Comparison of ENCODE assay signal across 8 cellular contexts in the genomic region with DNA sequence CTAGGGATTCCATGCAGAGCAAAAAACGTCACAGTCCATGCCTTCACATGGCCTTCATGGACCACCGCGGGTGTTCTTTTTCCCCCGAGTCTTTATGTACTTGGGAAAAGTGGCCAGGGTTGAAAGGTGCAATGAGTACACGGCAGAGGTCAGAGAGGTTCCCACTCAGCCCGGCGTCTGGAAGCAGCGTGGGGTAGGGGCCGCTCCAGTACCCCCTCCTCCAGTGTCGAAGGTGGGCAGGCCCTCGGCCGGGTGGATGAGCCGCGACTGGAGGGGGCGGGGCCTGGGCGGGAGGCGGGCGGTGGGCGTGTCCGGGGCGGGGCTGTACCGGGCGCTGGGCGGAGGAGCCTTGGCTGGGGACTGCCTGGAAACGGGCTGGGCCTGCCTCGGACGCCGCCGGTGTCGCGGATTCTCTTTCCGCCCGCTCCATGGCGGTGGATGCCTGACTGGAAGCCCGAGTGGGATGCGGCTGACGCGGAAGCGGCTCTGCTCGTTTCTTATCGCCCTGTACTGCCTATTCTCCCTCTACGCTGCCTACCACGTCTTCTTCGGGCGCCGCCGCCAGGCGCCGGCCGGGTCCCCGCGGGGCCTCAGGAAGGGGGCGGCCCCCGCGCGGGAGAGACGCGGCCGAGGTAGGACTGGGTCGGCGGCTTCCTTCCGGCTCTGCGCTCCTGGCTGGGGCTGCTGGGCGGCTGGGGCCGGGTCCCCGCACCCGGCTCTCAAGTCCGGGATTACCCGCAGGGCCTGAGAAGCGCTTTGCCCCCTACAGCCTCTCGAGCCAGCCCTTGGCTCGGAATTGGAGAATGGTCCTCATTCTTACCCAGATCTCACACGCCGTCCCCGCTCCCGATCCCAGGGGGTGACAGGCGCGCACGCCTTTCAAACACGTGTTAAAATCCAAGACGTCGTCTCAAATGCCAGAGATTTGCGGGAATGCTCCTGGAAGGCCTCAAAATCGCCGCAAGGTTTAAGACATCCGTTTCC. TPM values are rescaled to one million over a fixed set of nuclear protein-coding genes. Genes with fewer than 3 reads are reported as not detected.
DNase-seq lines count a peak whose midpoint lies in the region; ATAC-seq and TF ChIP-seq lines count a peak whose summit lies in the region.

RXYLT1 (plus strand) TSS at position 412 of the 984 bp plus-strand sequence; CDS start at position 464, 52 bp downstream.

- H3K4me1 ChIP-seq in Panc1 (ENCODE audit: control insufficient read depth, insufficient read depth, low read length) (peaks cover 9% of the 10 kb centered on the region; the same call in 1 of the 2 replicates), esophagus (ENCODE audit: control insufficient read depth in 2 of 2, insufficient read depth in 2 of 2, low read length in 1 of 2) (no peaks in the 10 kb centered on the region), muscle layer of colon (ENCODE audit: insufficient read depth, low read length) (peaks cover 7% of the 10 kb centered on the region)

- intact Hi-C loops in Panc1 (cut with micrococcal nuclease; ENCODE audit: unreplicated experiment): no loop called here

- POLR2A ChIA-PET in Panc1 (lab: Charles Lee): interaction anchor here (1.3 kb wide), 1 partner anchor 11 kb away, joined by 6 read pairs; no protein-coding TSS in a partner anchor

- in situ Hi-C loops in Panc1 (cut with HindIII; ENCODE audit: low pct_unique_long_range_greater_than_20kb, low sequenced_read_pairs): no loop called here

- peak within 1 kb of the TSS; percentile 96 to 98 (median 98) for H3K4me3 Mint-ChIP-seq in IgD-negative memory B cell
- peak within 1 kb of the TSS; percentile 98 for H3K4me3 Mint-ChIP-seq in activated T-cell treated with anti-CD3 and anti-CD28 coated beads, Interleukin-2, amount 50 U/mL, for 4 hours

- peaks cover 11 to 30% (median 13%) of the 10 kb centered on the region in 3 donors for H3K4me1 Mint-ChIP-seq in IgD-negative memory B cell
- peaks cover 23% of the 10 kb centered on the region for H3K4me1 Mint-ChIP-seq in activated T-cell treated with anti-CD3 and anti-CD28 coated beads, Interleukin-2, amount 50 U/mL, for 4 hours (ENCODE audit: low read depth)

- peak within 1 kb of the TSS; percentile 93 for H3K9ac ChIP-seq in muscle layer of colon (ENCODE audit: low read length)

- peaks cover 11% of the 10 kb centered on the region for H3K36me3 Mint-ChIP-seq in IgD-negative memory B cell
- H3K36me3 Mint-ChIP-seq in activated T-cell treated with anti-CD3 and anti-CD28 coated beads, Interleukin-2, amount 50 U/mL, for 4 hours (ENCODE audit: insufficient read depth): peaks cover 28% of the 10 kb centered on the region

- H3K36me3 ChIP-seq in Panc1 (ENCODE audit: control insufficient read depth, insufficient read depth, low read length) (peaks cover 9% of the 10 kb centered on the region), esophagus (ENCODE audit: control insufficient read depth in 2 of 2, insufficient read depth in 2 of 2, low read length in 1 of 2) (peaks cover 0 to 6% of the 10 kb centered on the region in 2 donors), muscle layer of colon (ENCODE audit: insufficient read depth, low read length) (peaks cover 7% of the 10 kb centered on the region)

- CTCF ChIA-PET in Panc1 (lab: Charles Lee): no interaction called here

- H3K27ac ChIP-seq in Panc1 (ENCODE audit: low read length) (peak within 1 kb of the TSS; percentile 96), esophagus (ENCODE audit: low read depth in 2 of 2, low read length in 1 of 2) (peak within 1 kb of the TSS; percentile 93 to 95), muscle layer of colon (ENCODE audit: low read depth, low read length) (peak within 1 kb of the TSS; percentile 99)

- BruUV-seq in Panc1 (replicated peaks; lab: Mats Ljungman, UMichigan): no TSS peak

- H3K4me3 ChIP-seq in Panc1 (ENCODE audit: low read depth in 2 of 2, low read length in 2 of 2) (peak within 1 kb of the TSS; percentile 83 to 95), esophagus (ENCODE audit: low read depth in 1 of 2, low read length in 2 of 2) (peak within 1 kb of the TSS; percentile 77 to 82), muscle layer of colon (ENCODE audit: low read depth in 1 of 2, low read length in 2 of 2) (peak within 1 kb of the TSS; percentile 73 to 77)

- H3K9me3 ChIP-seq in Panc1 (ENCODE audit: control insufficient read depth, insufficient read depth, low read depth, low read length) (no peaks in the 10 kb centered on the region), esophagus (ENCODE audit: control insufficient read depth in 2 of 2, insufficient read depth in 1 of 2, low read depth in 1 of 2, low read length in 1 of 2) (no peaks in the 10 kb centered on the region), muscle layer of colon (ENCODE audit: low read length) (no peaks in the 10 kb centered on the region)

- H3K27me3 Mint-ChIP-seq in IgD-negative memory B cell: no peaks in the 10 kb centered on the region
- no peaks in the 10 kb centered on the region for H3K27me3 Mint-ChIP-seq in activated T-cell treated with anti-CD3 and anti-CD28 coated beads, Interleukin-2, amount 50 U/mL, for 4 hours (ENCODE audit: low read depth)

- H3K9me3 Mint-ChIP-seq in IgD-negative memory B cell: peaks cover 0 to 2% (median 0%) of the 10 kb centered on the region in 3 donors
- H3K9me3 Mint-ChIP-seq in activated T-cell treated with anti-CD3 and anti-CD28 coated beads, Interleukin-2, amount 50 U/mL, for 4 hours: no peaks in the 10 kb centered on the region

- DNase-seq in DMS53 (lab: John Stamatoyannopoulos, UW): peak; percentile 95
- no peak for DNase-seq in Panc1 (ENCODE audit: low read depth, low spot score)
- DNase-seq in activated T-cell treated with anti-CD3 and anti-CD28 coated beads, Interleukin-2, amount 50 U/mL, for 4 hours: peak; percentile 83
- DNase-seq in stimulated activated CD8-positive, alpha-beta memory T cell treated with anti-CD3 and anti-CD28 coated beads, Interleukin-7, amount 100 ng/mL, for 4 hours (ENCODE audit: low read depth in 2 of 2): peak; percentile 65 to 78

- TF ChIP-seq CTCF in Panc1 (IDR thresholded peaks at IDR 0.05): no peak

- peaks cover 2% of the 10 kb centered on the region; the same call in 1 of the 2 replicates for H3K27me3 ChIP-seq in Panc1 (ENCODE audit: control insufficient read depth, insufficient read depth, low read length)
- no peaks in the 10 kb centered on the region for H3K27me3 ChIP-seq in esophagus (ENCODE audit: control insufficient read depth in 1 of 2, insufficient read depth in 2 of 2, low read length in 2 of 2)
- H3K27me3 ChIP-seq in muscle layer of colon (ENCODE audit: control insufficient read depth in 1 of 2, insufficient read depth in 2 of 2, low read length in 2 of 2): no peaks in the 10 kb centered on the region

- WGBS in esophagus, 2 donors: 0 to 1% methylated on average over 60 to 86 of the region's 86 CpGs

- H3K27ac Mint-ChIP-seq in IgD-negative memory B cell: peak within 1 kb of the TSS; percentile 92 to 95 (median 92)

- ATAC-seq in GM21576 (IDR thresholded peaks at IDR 0.05; ENCODE audit: unreplicated experiment) (peak; percentile 92), Panc1 (peak; percentile 99)
- peak; percentile 95 for ATAC-seq in activated T-cell treated with anti-CD3 and anti-CD28 coated beads, Interleukin-2, amount 50 U/mL, for 4 hours

RNA-seq across cellular contexts. Expression of gene RXYLT1, which starts in this region (rescaled TPM):
- polyA plus RNA-seq in IgD-negative memory B cell (17.8 TPM), esophagus (1 to 10 TPM; 4.6 to 8.3 TPM)
- 20.3 TPM for total RNA-seq in Panc1 (2021; ENCODE audit: unreplicated experiment)
- polyA plus RNA-seq in Panc1 (2012; ENCODE audit: insufficient read length): 14.0 TPM
- total RNA-seq in activated T-cell treated with anti-CD3 and anti-CD28 coated beads, Interleukin-2, amount 50 U/mL, for 4 hours: 10 to 100 TPM; 23.8 to 29.7 (median 27.1) TPM
